In genomic region chr19:21680026-21680425, GRCh38 we compare ENCODE assay signal across 39 cellular contexts.
"Had no signal": no experiment of that assay in that cellular context is flagged by ENCODE, and none has a peak within 500 bp of the region (broad histone marks: within the 10 kb centered on the region; RNA-seq: fewer than 3 reads in every experiment).

No MANE protein-coding gene starts in this region.

- H3K4me3 ChIP-seq: ascending aorta, cardiac muscle cell had no signal

- DNase-seq: activated B cell treated with CpG ODN at 0.5 μM for 24 hours; activated CD4-positive, alpha-beta memory T cell treated with anti-CD3 and anti-CD28 coated beads for 36 hours; activated CD4-positive, alpha-beta T cell treated with anti-CD3 and anti-CD28 coated beads for 36 hours; activated CD4-positive, alpha-beta T cell treated with anti-CD3 and anti-CD28 coated beads for 48 hours; activated CD4-positive, alpha-beta T cell treated with anti-CD3 and anti-CD28 coated beads, Interleukin-2, amount 50 U/mL, for 1 hour; activated CD4-positive, alpha-beta T cell treated with anti-CD3 and anti-CD28 coated beads, Interleukin-2, amount 50 U/mL, for 4 hours; activated CD4-positive, CD25-positive, alpha-beta regulatory T cell treated with anti-CD3 and anti-CD28 coated beads, Interleukin-2, amount 50 U/mL, for 72 hours; activated CD8-positive, alpha-beta memory T cell treated with anti-CD3 and anti-CD28 coated beads, Interleukin-2, amount 50 U/mL, for 4 hours; activated CD8-positive, alpha-beta T cell treated with anti-CD3 and anti-CD28 coated beads for 36 hours; activated effector memory CD4-positive, alpha-beta T cell treated with anti-CD3 and anti-CD28 coated beads, Interleukin-2, amount 50 U/mL, for 16 hours; activated gamma-delta T cell treated with Interleukin-2 at 50 U/mL for 16 hours; activated naive CD4-positive, alpha-beta T cell; activated naive CD4-positive, alpha-beta T cell treated with anti-CD3 and anti-CD28 coated beads for 36 hours; activated naive CD8-positive, alpha-beta T cell treated with anti-CD3 and anti-CD28 coated beads, Interleukin-2, amount 10 ng/mL, durations not matched to agents 7 days and 5 days; activated naive CD8-positive, alpha-beta T cell treated with anti-CD3 and anti-CD28 coated beads, Interleukin-2, amount 50 U/mL, for 24 hours; activated T-cell treated with anti-CD3 and anti-CD28 coated beads for 4 hours; activated T-cell treated with anti-CD3 and anti-CD28 coated beads, Interleukin-2, amount 50 U/mL, for 1 hour; activated T-cell treated with anti-CD3 and anti-CD28 coated beads, Interleukin-2, amount 50 U/mL, for 4 hours; activated T-cell treated with anti-CD3 and anti-CD28 coated beads, Interleukin-2, amount 50 U/mL, for 72 hours; amygdala; anterior cingulate cortex; caudate nucleus; cerebellar nuclear complex; T-helper 1 cell; T-helper 2 cell; T-helper 9 cell had no signal

- H3K27me3 Mint-ChIP-seq: activated B cell treated with CpG ODN at 0.5 μM for 24 hours; activated naive CD4-positive, alpha-beta T cell treated with anti-CD3 and anti-CD28 coated beads, Interleukin-2, amount 50 U/mL, for 24 hours; activated naive CD8-positive, alpha-beta T cell; activated naive CD8-positive, alpha-beta T cell treated with anti-CD3 and anti-CD28 coated beads, Interleukin-2, amount 50 U/mL, for 24 hours; brain had no signal

- FAIRE-seq: bronchial epithelial cell, TTC549 had no signal

- H3K9me3 ChIP-seq: ascending aorta had no signal

- H3K36me3 Mint-ChIP-seq: activated CD4-positive, alpha-beta memory T cell treated with anti-CD3 and anti-CD28 coated beads for 36 hours; activated naive CD4-positive, alpha-beta T cell treated with anti-CD3 and anti-CD28 coated beads, Interleukin-2, amount 50 U/mL, for 24 hours; activated naive CD8-positive, alpha-beta T cell; brain had no signal

- H3K27ac ChIP-seq: ascending aorta, cardiac muscle cell, VCaP had no signal

- H3K36me3 ChIP-seq: ascending aorta, cardiac muscle cell had no signal

- H3K4me1 ChIP-seq: ascending aorta had no signal

- H3K9me3 Mint-ChIP-seq: activated CD4-positive, alpha-beta memory T cell treated with anti-CD3 and anti-CD28 coated beads for 36 hours; activated CD8-positive, alpha-beta T cell treated with anti-CD3 and anti-CD28 coated beads for 36 hours; activated naive CD4-positive, alpha-beta T cell treated with anti-CD3 and anti-CD28 coated beads for 36 hours; activated T-helper 17 cell treated with anti-CD3 and anti-CD28 coated beads, Interleukin-2, amount 50 U/mL, for 72 hours had no signal

- H3K27me3 ChIP-seq: ascending aorta, cardiac muscle cell had no signal

- H3K4me3 Mint-ChIP-seq: activated B cell treated with CpG ODN at 0.5 μM for 24 hours; activated CD4-positive, alpha-beta memory T cell treated with anti-CD3 and anti-CD28 coated beads for 36 hours; activated CD4-positive, alpha-beta T cell treated with anti-CD3 and anti-CD28 coated beads for 36 hours; activated CD8-positive, alpha-beta T cell treated with anti-CD3 and anti-CD28 coated beads for 36 hours; activated naive CD4-positive, alpha-beta T cell treated with anti-CD3 and anti-CD28 coated beads for 36 hours; activated naive CD4-positive, alpha-beta T cell treated with anti-CD3 and anti-CD28 coated beads, Interleukin-2, amount 50 U/mL, for 24 hours; activated naive CD8-positive, alpha-beta T cell; activated naive CD8-positive, alpha-beta T cell treated with anti-CD3 and anti-CD28 coated beads, Interleukin-2, amount 10 ng/mL, durations not matched to agents 7 days and 5 days; activated naive CD8-positive, alpha-beta T cell treated with anti-CD3 and anti-CD28 coated beads, Interleukin-2, amount 50 U/mL, for 24 hours; activated T-cell treated with anti-CD3 and anti-CD28 coated beads, Interleukin-2, amount 50 U/mL, for 4 hours; activated T-cell treated with anti-CD3 and anti-CD28 coated beads, Interleukin-2, amount 50 U/mL, for 72 hours; activated T-helper 1 cell treated with anti-CD3 and anti-CD28 coated beads, Interleukin-12 subunit alpha, Interleukin-12 subunit beta, Interleukin-2, Interleukin-4 antibody, amounts not matched to agents 30 ng/mL and 10 ng/mL and 1 ng/mL, durations not matched to agents 14 hours and 24 hours and 36 hours; activated T-helper 17 cell treated with anti-CD3 and anti-CD28 coated beads, Interleukin-2, amount 50 U/mL, for 72 hours; brain; central memory CD8-positive, alpha-beta T cell; T-helper 1 cell treated with Interleukin-12 subunit alpha and Interleukin-12 subunit beta and Interleukin-4 antibody, amounts not matched to agents 30 μg/mL and 1 μg/mL, for 36 hours; T-helper 2 cell treated with Interferon-gamma antibody and Interleukin-4, amounts not matched to agents 5 μg/mL and 100 μg/mL, for 36 hours had no signal

- H3K27ac Mint-ChIP-seq: activated B cell treated with CpG ODN at 0.5 μM for 24 hours; activated CD4-positive, alpha-beta memory T cell treated with anti-CD3 and anti-CD28 coated beads for 36 hours; activated CD4-positive, alpha-beta T cell treated with anti-CD3 and anti-CD28 coated beads for 36 hours; activated CD8-positive, alpha-beta T cell treated with anti-CD3 and anti-CD28 coated beads for 36 hours; activated naive CD4-positive, alpha-beta T cell treated with anti-CD3 and anti-CD28 coated beads for 36 hours; activated naive CD4-positive, alpha-beta T cell treated with anti-CD3 and anti-CD28 coated beads, Interleukin-2, amount 50 U/mL, for 24 hours; activated naive CD8-positive, alpha-beta T cell; activated naive CD8-positive, alpha-beta T cell treated with anti-CD3 and anti-CD28 coated beads, Interleukin-2, amount 10 ng/mL, durations not matched to agents 7 days and 5 days; activated naive CD8-positive, alpha-beta T cell treated with anti-CD3 and anti-CD28 coated beads, Interleukin-2, amount 50 U/mL, for 24 hours; activated T-cell treated with anti-CD3 and anti-CD28 coated beads, Interleukin-2, amount 50 U/mL, for 72 hours; activated T-helper 1 cell treated with anti-CD3 and anti-CD28 coated beads, Interleukin-12 subunit alpha, Interleukin-12 subunit beta, Interleukin-2, Interleukin-4 antibody, amounts not matched to agents 30 ng/mL and 10 ng/mL and 1 ng/mL, durations not matched to agents 14 hours and 24 hours and 36 hours; activated T-helper 17 cell treated with anti-CD3 and anti-CD28 coated beads, Interleukin-2, amount 50 U/mL, for 72 hours; brain; T-helper 1 cell treated with Interleukin-12 subunit alpha and Interleukin-12 subunit beta and Interleukin-4 antibody, amounts not matched to agents 30 μg/mL and 1 μg/mL, for 36 hours; T-helper 2 cell treated with Interferon-gamma antibody and Interleukin-4, amounts not matched to agents 5 μg/mL and 100 μg/mL, for 36 hours had no signal

- H3K4me1 Mint-ChIP-seq: activated B cell treated with CpG ODN at 0.5 μM for 24 hours; activated naive CD4-positive, alpha-beta T cell treated with anti-CD3 and anti-CD28 coated beads, Interleukin-2, amount 50 U/mL, for 24 hours; activated naive CD8-positive, alpha-beta T cell treated with anti-CD3 and anti-CD28 coated beads, Interleukin-2, amount 10 ng/mL, durations not matched to agents 7 days and 5 days; activated T-helper 17 cell treated with anti-CD3 and anti-CD28 coated beads, Interleukin-2, amount 50 U/mL, for 72 hours; brain had no signal
